Comparison of ENCODE assay signal across 15 cellular contexts in genomic region chr6:127121637-127121960, GRCh38. TPM values are rescaled to one million over a fixed set of nuclear protein-coding genes. Genes with fewer than 3 reads are reported as not detected.
DNase-seq lines count a peak whose midpoint lies in the region; ATAC-seq and TF ChIP-seq lines count a peak whose summit lies in the region.
"Had no signal": no experiment of that assay in that cellular context is flagged by ENCODE, and none has a peak within 500 bp of the region (broad histone marks: within the 10 kb centered on the region; RNA-seq: fewer than 3 reads in every experiment).

No MANE protein-coding gene starts in this region.

- TF ChIP-seq CTCF in cardiac muscle cell (IDR thresholded peaks at IDR 0.05; ENCODE audit: low read depth, low read length) (no peak), uterus (IDR thresholded peaks at IDR 0.05) (no peak)

- peak overlapping the region; percentile 22 for H3K4me3 Mint-ChIP-seq in activated T-helper 17 cell treated with anti-CD3 and anti-CD28 coated beads, Interleukin-2, amount 50 U/mL, for 72 hours

- ATAC-seq in left ventricle myocardium superior (no peak), HG03108 (IDR thresholded peaks at IDR 0.05; ENCODE audit: unreplicated experiment) (no peak)
- no peak for ATAC-seq in activated T-helper 17 cell treated with anti-CD3 and anti-CD28 coated beads, Interleukin-2, amount 50 U/mL, for 72 hours (replicated peaks)

- no peaks in the 10 kb centered on the region for H3K36me3 ChIP-seq in cardiac muscle cell
- H3K36me3 ChIP-seq in muscle layer of duodenum (ENCODE audit: control insufficient read depth in 1 of 2, insufficient read depth in 2 of 2, low read length in 2 of 2): no peaks in the 10 kb centered on the region
- H3K36me3 ChIP-seq in uterus: no peaks in the 10 kb centered on the region
- H3K36me3 ChIP-seq: Peyer's patch, WERI-Rb-1 had no signal

- H3K36me3 Mint-ChIP-seq in activated T-helper 17 cell treated with anti-CD3 and anti-CD28 coated beads, Interleukin-2, amount 50 U/mL, for 72 hours (ENCODE audit: low read depth): no peaks in the 10 kb centered on the region

- peaks cover 2% of the 10 kb centered on the region for H3K4me1 ChIP-seq in cardiac muscle cell (ENCODE audit: low read depth)
- peaks cover 0 to 12% of the 10 kb centered on the region in 2 donors for H3K4me1 ChIP-seq in muscle layer of duodenum (ENCODE audit: control insufficient read depth in 1 of 2, insufficient read depth in 2 of 2, low read length in 2 of 2)
- H3K4me1 ChIP-seq in uterus: no peaks in the 10 kb centered on the region

- intact Hi-C loops in left ventricle myocardium superior (cut with micrococcal nuclease): no loop called here
- intact Hi-C loops in uterus (cut with DNase I; ENCODE audit: low total_unique reads): no loop called here

- no peaks in the 10 kb centered on the region for H3K9me3 Mint-ChIP-seq in activated T-helper 17 cell treated with anti-CD3 and anti-CD28 coated beads, Interleukin-2, amount 50 U/mL, for 72 hours

- TF ChIP-seq POLR2A in uterus (IDR thresholded peaks at IDR 0.05): no peak

- H3K9me3 ChIP-seq in cardiac muscle cell (ENCODE audit: low read depth) (no peaks in the 10 kb centered on the region), muscle layer of duodenum (ENCODE audit: control insufficient read depth in 1 of 2, low read length in 2 of 2) (no peaks in the 10 kb centered on the region), uterus (no peaks in the 10 kb centered on the region)
- H3K9me3 ChIP-seq: Peyer's patch had no signal

- H3K27ac Mint-ChIP-seq in activated T-helper 17 cell treated with anti-CD3 and anti-CD28 coated beads, Interleukin-2, amount 50 U/mL, for 72 hours: no peak overlapping the region

- H3K27me3 ChIP-seq in cardiac muscle cell: peaks cover 36% of the 10 kb centered on the region
- peaks cover 15% of the 10 kb centered on the region for H3K27me3 ChIP-seq in muscle layer of duodenum (ENCODE audit: low read depth, low read length)
- no peaks in the 10 kb centered on the region for H3K27me3 ChIP-seq in uterus
- H3K27me3 ChIP-seq: Peyer's patch had no signal

- peaks cover 3% of the 10 kb centered on the region for H3K4me1 Mint-ChIP-seq in activated T-helper 17 cell treated with anti-CD3 and anti-CD28 coated beads, Interleukin-2, amount 50 U/mL, for 72 hours

- DNase-seq in cardiac muscle cell (ENCODE audit: low read depth in 1 of 2, low spot score in 1 of 2) (no peak), left ventricle myocardium superior (no peak), uterus (no peak), DMS153 treated with DMSO at 0.1 percent for 48 hours (lab: John Stamatoyannopoulos, UW; ENCODE audit: unreplicated experiment) (no peak), hepatic stellate cell (ENCODE audit: low spot score) (no peak)
- DNase-seq: activated gamma-delta T cell treated with Interleukin-2 at 50 U/mL for 16 hours had no signal

- H3K27me3 Mint-ChIP-seq in activated T-helper 17 cell treated with anti-CD3 and anti-CD28 coated beads, Interleukin-2, amount 50 U/mL, for 72 hours: peaks cover 54% of the 10 kb centered on the region

- H3K27ac ChIP-seq in cardiac muscle cell (no peak overlapping the region), muscle layer of duodenum (ENCODE audit: low read length) (peak overlapping the region; percentile 33), uterus (peak overlapping the region; percentile 91 to 95)
- H3K27ac ChIP-seq: KMS-11, WERI-Rb-1 had no signal

- peak overlapping the region; percentile 79 for H3K4me3 ChIP-seq in cardiac muscle cell
- H3K4me3 ChIP-seq in muscle layer of duodenum (ENCODE audit: low read depth in 1 of 2, low read length in 2 of 2): peak overlapping the region; percentile 76 to 93
- peak overlapping the region in 1 of 2 donors; percentile 61 for H3K4me3 ChIP-seq in uterus

RNA-seq across cellular contexts. Expression of gene RSPO3, which starts 3.1 kb away (rescaled TPM):
- 53.9 and 88.0 TPM in 2 replicates for total RNA-seq in cardiac muscle cell
- 170 and 280 TPM in 2 replicates for polyA plus RNA-seq in cardiac muscle cell
- total RNA-seq in left ventricle myocardium superior: 0.57 TPM
- not detected for total RNA-seq in activated T-helper 17 cell treated with anti-CD3 and anti-CD28 coated beads, Interleukin-2, amount 50 U/mL, for 72 hours
- 10 to 100 TPM; 23.5 to 70.6 (median 45.0) TPM for total RNA-seq in uterus
- total RNA-seq: HT-29; SK-MEL-5; T-helper 2 cell treated with Interferon-gamma antibody and Interleukin-4, amounts not matched to agents 100 ng/mL and 5 ng/mL, for 36 hours had no signal

Comparison
In these comparisons a context has a peak if more than half of its experiments do, and no peak if none do; other contexts are left out.
1. RNA of gene RSPO3, which starts 3.1 kb away (total RNA-seq): 53.9 to 88.0 TPM in cardiac muscle cell and 23.5 to 70.6 TPM in uterus; 0.57 TPM in left ventricle myocardium superior (single experiment) and not detected in activated T-helper 17 cell treated with anti-CD3 and anti-CD28 coated beads, Interleukin-2, amount 50 U/mL, for 72 hours; every median in the first group is over 10 times any median in the second.